Comparison of ENCODE assay signal across 7 cellular contexts in genomic region chr2:235746257-235746934, GRCh38.
A peak's percentile ranks its signal among the peaks of the same experiment; 100 is the strongest.
DNase-seq lines count a peak whose midpoint lies in the region; ATAC-seq and TF ChIP-seq lines count a peak whose summit lies in the region.

No MANE protein-coding gene starts in this region.

- H3K9me3 ChIP-seq in muscle layer of colon (ENCODE audit: low read length) (no peaks in the 10 kb centered on the region), suprapubic skin (no peaks in the 10 kb centered on the region)

- DNase-seq in GM04503 (ENCODE audit: low read depth) (peak; percentile 43), NCI-H446 (lab: John Stamatoyannopoulos, UW) (peak; percentile 56 to 75), epithelial cell of proximal tubule (ENCODE audit: low read depth) (peak; percentile 44), suprapubic skin (ENCODE audit: low spot score in 2 of 2) (no peak)
- DNase-seq in activated CD4-positive, alpha-beta T cell treated with anti-CD3 and anti-CD28 coated beads, Interleukin-2, amount 50 U/mL, for 4 hours: peak; percentile 23 to 33

- H3K27ac ChIP-seq in muscle layer of colon (ENCODE audit: low read depth, low read length): peak overlapping the region; percentile 55
- H3K27ac ChIP-seq in suprapubic skin: no peak overlapping the region

- TF ChIP-seq EP300 in suprapubic skin (IDR thresholded peaks at IDR 0.05): no peak

- H3K27me3 ChIP-seq in muscle layer of colon (ENCODE audit: control insufficient read depth in 1 of 2, insufficient read depth in 2 of 2, low read length in 2 of 2) (no peaks in the 10 kb centered on the region), suprapubic skin (no peaks in the 10 kb centered on the region)

- peaks cover 10% of the 10 kb centered on the region for H3K36me3 ChIP-seq in muscle layer of colon (ENCODE audit: insufficient read depth, low read length)
- H3K36me3 ChIP-seq in suprapubic skin: peaks cover 26% of the 10 kb centered on the region

- TF ChIP-seq CTCF in epithelial cell of proximal tubule (conservative IDR thresholded peaks at IDR 0.05; ENCODE audit: low read depth, low read length): peak; percentile 88
- TF ChIP-seq CTCF in suprapubic skin (IDR thresholded peaks at IDR 0.05): peak; percentile 61 to 62

- no peak for TF ChIP-seq POLR2A in suprapubic skin (IDR thresholded peaks at IDR 0.05)

- no peak overlapping the region for H3K9ac ChIP-seq in muscle layer of colon (ENCODE audit: low read length)

- H3K4me1 ChIP-seq in muscle layer of colon (ENCODE audit: insufficient read depth, low read length) (peaks cover 35% of the 10 kb centered on the region), suprapubic skin (peaks cover 28% of the 10 kb centered on the region)

- 31% methylated on average over 12 of the region's 12 CpGs for WGBS in suprapubic skin

- H3K4me3 ChIP-seq in epithelial cell of proximal tubule (ENCODE audit: low read depth, low read length) (no peak overlapping the region), muscle layer of colon (ENCODE audit: low read depth in 1 of 2, low read length in 2 of 2) (no peak overlapping the region), suprapubic skin (no peak overlapping the region)

- ATAC-seq in HG03025 (IDR thresholded peaks at IDR 0.05; ENCODE audit: low FRiP score, unreplicated experiment): peak; percentile 66

Comparison
In these comparisons a context has a peak if more than half of its experiments do, and no peak if none do; other contexts are left out.
1. DNase-seq: peak in GM04503 (single experiment), NCI-H446 (2 of 2), activated CD4-positive, alpha-beta T cell treated with anti-CD3 and anti-CD28 coated beads, Interleukin-2, amount 50 U/mL, for 4 hours (2 of 2) and epithelial cell of proximal tubule (single experiment); none in suprapubic skin (0 of 2).